Comparison of ENCODE assay signal across 12 cellular contexts in genomic region chr7:144293794-144294501, GRCh38. TPM values are rescaled to one million over a fixed set of nuclear protein-coding genes. Genes with fewer than 3 reads are reported as not detected.
DNase-seq lines count a peak whose midpoint lies in the region; ATAC-seq, FAIRE-seq and TF ChIP-seq lines count a peak whose summit lies in the region.
"Not testable (repeated sequence)": the region's sequence is repeated elsewhere in the genome, so short reads cannot be mapped to it uniquely, and the experiment has no call there.
"Had no signal": no experiment of that assay in that cellular context is flagged by ENCODE, and none has a peak within 500 bp of the region (broad histone marks: within the 10 kb centered on the region; RNA-seq: fewer than 3 reads in every experiment).

No MANE protein-coding gene starts in this region.

- not testable (repeated sequence) for H3K4me2 ChIP-seq in A549

- not testable (repeated sequence) for H3K36me3 Mint-ChIP-seq in activated CD4-positive, alpha-beta memory T cell treated with anti-CD3 and anti-CD28 coated beads, Interleukin-2, amount 10 ng/mL, durations not matched to agents 7 days and 5 days (ENCODE audit: low read depth); natural killer cell

- intact Hi-C loops in esophagus muscularis mucosa (cut with DNase I); natural killer cell (cut with micrococcal nuclease): not testable (repeated sequence)

- H3K4me1 Mint-ChIP-seq in activated CD4-positive, alpha-beta memory T cell treated with anti-CD3 and anti-CD28 coated beads, Interleukin-2, amount 10 ng/mL, durations not matched to agents 7 days and 5 days; natural killer cell: not testable (repeated sequence)

- H3K4me3 ChIP-seq in A549: not testable (repeated sequence)
- H3K4me3 ChIP-seq in esophagus muscularis mucosa: peak overlapping the region in 3 of 4 donors; percentile 32 to 46 (median 33)

- H3K4me3 Mint-ChIP-seq in activated CD4-positive, alpha-beta memory T cell treated with anti-CD3 and anti-CD28 coated beads, Interleukin-2, amount 10 ng/mL, durations not matched to agents 7 days and 5 days; natural killer cell: not testable (repeated sequence)

- CTCF ChIA-PET in A549 (lab: Yijun Ruan, JAX); activated CD4-positive, alpha-beta memory T cell treated with anti-CD3 and anti-CD28 coated beads, Interleukin-2, amount 10 ng/mL, durations not matched to agents 7 days and 5 days (lab: Charles Lee): not testable (repeated sequence)

- H3K27ac Mint-ChIP-seq in activated CD4-positive, alpha-beta memory T cell treated with anti-CD3 and anti-CD28 coated beads, Interleukin-2, amount 10 ng/mL, durations not matched to agents 7 days and 5 days; natural killer cell: not testable (repeated sequence)

- FAIRE-seq in A549 (lab: Jason Lieb, UNC): not testable (repeated sequence)

- WGBS in A549 (ENCODE audit: missing lambda C conversion rate): no CpG with 5 or more reads among the region's 60 CpGs
- no CpG with 5 or more reads among the region's 60 CpGs for WGBS in esophagus muscularis mucosa

- TF ChIP-seq EP300 in A549 (IDR thresholded peaks at IDR 0.05); esophagus muscularis mucosa (IDR thresholded peaks at IDR 0.05): not testable (repeated sequence)

- not testable (repeated sequence) for H3K4me1 ChIP-seq in A549, esophagus muscularis mucosa

- not testable (repeated sequence) for H3K27me3 Mint-ChIP-seq in activated CD4-positive, alpha-beta memory T cell treated with anti-CD3 and anti-CD28 coated beads, Interleukin-2, amount 10 ng/mL, durations not matched to agents 7 days and 5 days; natural killer cell (ENCODE audit: low read depth in 2 of 2)

- H3K9me3 ChIP-seq in A549, esophagus muscularis mucosa: not testable (repeated sequence)

- H3K27ac ChIP-seq in A549; esophagus muscularis mucosa (replicated peaks in 1 of 4): not testable (repeated sequence)

- ATAC-seq in A549 (peak; percentile 70 to 83), GM19025 (IDR thresholded peaks at IDR 0.05; ENCODE audit: low read depth, unreplicated experiment) (peak; percentile 72), GM21529 (IDR thresholded peaks at IDR 0.05; ENCODE audit: unreplicated experiment) (peak; percentile 75), HG02938 (IDR thresholded peaks at IDR 0.05; ENCODE audit: unreplicated experiment) (peak; percentile 70), HG03432 (IDR thresholded peaks at IDR 0.05; ENCODE audit: unreplicated experiment) (peak; percentile 83), natural killer cell (peak; percentile 68 to 72 (median 72))

- DNase-seq in A549 (ENCODE audit: low read depth in 1 of 2, low spot score in 1 of 2); esophagus muscularis mucosa (ENCODE audit: extremely low spot score); natural killer cell: not testable (repeated sequence)
- DNase-seq in activated CD4-positive, alpha-beta memory T cell treated with anti-CD3 and anti-CD28 coated beads, Interleukin-2, amount 10 ng/mL, durations not matched to agents 7 days and 5 days: peak; percentile 26

- not testable (repeated sequence) for TF ChIP-seq CTCF in A549 (IDR thresholded peaks at IDR 0.05); esophagus muscularis mucosa (IDR thresholded peaks at IDR 0.05); natural killer cell (IDR thresholded peaks at IDR 0.05)

- not testable (repeated sequence) for TF ChIP-seq RAD21 in A549 (conservative IDR thresholded peaks at IDR 0.05 in 1 of 2, IDR thresholded peaks at IDR 0.05 in 1 of 2)

- H3K27me3 ChIP-seq in esophagus muscularis mucosa: not testable (repeated sequence)

- H3K9me3 Mint-ChIP-seq in activated CD4-positive, alpha-beta memory T cell treated with anti-CD3 and anti-CD28 coated beads, Interleukin-2, amount 10 ng/mL, durations not matched to agents 7 days and 5 days; natural killer cell: not testable (repeated sequence)

- H3K36me3 ChIP-seq in esophagus muscularis mucosa: not testable (repeated sequence)

- TF ChIP-seq POLR2A in A549 (IDR thresholded peaks at IDR 0.05; ENCODE audit: low read length); esophagus muscularis mucosa (IDR thresholded peaks at IDR 0.05; ENCODE audit: low read depth): not testable (repeated sequence)

- POLR2A ChIA-PET in A549 (lab: Yijun Ruan, JAX); activated CD4-positive, alpha-beta memory T cell treated with anti-CD3 and anti-CD28 coated beads, Interleukin-2, amount 10 ng/mL, durations not matched to agents 7 days and 5 days (lab: Charles Lee): not testable (repeated sequence)

RNA-seq across cellular contexts. Expression of gene OR2A1, which starts 18.3 kb away (rescaled TPM):
- not detected in 2 replicates for polyA plus RNA-seq in A549 (2011; rRNA removed)
- not detected in 2 replicates for polyA plus RNA-seq in A549 (2012; cell fraction: cytosol; rRNA removed)
- not detected in 2 replicates for polyA plus RNA-seq in A549 (2012; cell fraction: nucleus; rRNA removed)
- polyA plus RNA-seq in A549 (2017; fragmentation: RNase III; extraction: RNeasy Plus Mini Kit Qiagen cat#74134 plus additional on column Dnase treatment): not detected in 3 replicates
- polyA minus RNA-seq in A549 (2011; rRNA and poly(A)+ RNA removed): 0.04 TPM in 1 of 2 replicates, not detected in the other
- under 1 TPM in 1 of 2 experiments, not detected in 1; 0.05 TPM for total RNA-seq in activated CD4-positive, alpha-beta memory T cell treated with anti-CD3 and anti-CD28 coated beads, Interleukin-2, amount 10 ng/mL, durations not matched to agents 7 days and 5 days
- total RNA-seq in esophagus muscularis mucosa: under 1 TPM in 3 of 4 donors, not detected in 1; 0.17 to 0.26 (median 0.17) TPM
- total RNA-seq in natural killer cell: not detected
- total RNA-seq: activated CD4-positive, alpha-beta T cell treated with anti-CD3 and anti-CD28 coated beads, Interleukin-2, amount 10 ng/mL, durations not matched to agents 24 days and 14 days; activated T-helper 2 cell treated with anti-CD3 and anti-CD28 coated beads, Interferon-gamma antibody, Interleukin-2, Interleukin-4, amounts not matched to agents 10 μg/mL and 5 μg/mL and 100 μg/mL, durations not matched to agents 14 hours and 24 hours and 36 hours; smooth muscle cell had no signal
- polyA plus RNA-seq: smooth muscle cell had no signal

RNA-seq across cellular contexts. Expression of gene CTAGE8, which starts 24.9 kb away (rescaled TPM):
- 0.06 TPM in 1 of 2 replicates, not detected in the other for polyA plus RNA-seq in A549 (2011; rRNA removed)
- polyA plus RNA-seq in A549 (2012; cell fraction: cytosol; rRNA removed): not detected in 2 replicates
- polyA plus RNA-seq in A549 (2012; cell fraction: nucleus; rRNA removed): not detected in 2 replicates
- not detected in 3 replicates for polyA plus RNA-seq in A549 (2017; fragmentation: RNase III; extraction: RNeasy Plus Mini Kit Qiagen cat#74134 plus additional on column Dnase treatment)
- polyA minus RNA-seq in A549 (2011; rRNA and poly(A)+ RNA removed): not detected in 2 replicates
- total RNA-seq in activated CD4-positive, alpha-beta memory T cell treated with anti-CD3 and anti-CD28 coated beads, Interleukin-2, amount 10 ng/mL, durations not matched to agents 7 days and 5 days: 1 to 10 TPM in 1 of 2 experiments, not detected in 1; 1.4 TPM
- total RNA-seq in esophagus muscularis mucosa: 1 to 10 TPM in 1 of 4 donors, under 1 TPM in 2, not detected in 1; 0.42 to 1.5 (median 0.71) TPM
- under 1 TPM in 2 of 3 donors, not detected in 1; 0.33 to 0.66 TPM for total RNA-seq in natural killer cell

RNA-seq across cellular contexts. Expression of gene OR2A7, which starts 29.4 kb away (rescaled TPM):
- not detected in 2 replicates for polyA plus RNA-seq in A549 (2011; rRNA removed)
- not detected in 2 replicates for polyA plus RNA-seq in A549 (2012; cell fraction: cytosol; rRNA removed)
- polyA plus RNA-seq in A549 (2012; cell fraction: nucleus; rRNA removed): not detected in 2 replicates
- polyA plus RNA-seq in A549 (2017; fragmentation: RNase III; extraction: RNeasy Plus Mini Kit Qiagen cat#74134 plus additional on column Dnase treatment): not detected in 3 replicates
- polyA minus RNA-seq in A549 (2011; rRNA and poly(A)+ RNA removed): not detected in 2 replicates
- 1 to 10 TPM; 3.0 to 3.2 TPM for total RNA-seq in activated CD4-positive, alpha-beta memory T cell treated with anti-CD3 and anti-CD28 coated beads, Interleukin-2, amount 10 ng/mL, durations not matched to agents 7 days and 5 days
- total RNA-seq in esophagus muscularis mucosa: 1 to 10 TPM in 3 of 4 donors, not detected in 1; 1.2 to 2.3 (median 2.1) TPM
- 1 to 10 TPM in 1 of 3 donors, under 1 TPM in 1, not detected in 1; 0.73 to 1.4 TPM for total RNA-seq in natural killer cell

RNA-seq across cellular contexts. Expression of gene OR2A42, which starts 54.5 kb away (rescaled TPM):
- not detected in 2 replicates for polyA plus RNA-seq in A549 (2011; rRNA removed)
- polyA plus RNA-seq in A549 (2012; cell fraction: cytosol; rRNA removed): not detected in 2 replicates
- not detected in 2 replicates for polyA plus RNA-seq in A549 (2012; cell fraction: nucleus; rRNA removed)
- not detected in 3 replicates for polyA plus RNA-seq in A549 (2017; fragmentation: RNase III; extraction: RNeasy Plus Mini Kit Qiagen cat#74134 plus additional on column Dnase treatment)
- not detected in 2 replicates for polyA minus RNA-seq in A549 (2011; rRNA and poly(A)+ RNA removed)
- not detected for total RNA-seq in activated CD4-positive, alpha-beta memory T cell treated with anti-CD3 and anti-CD28 coated beads, Interleukin-2, amount 10 ng/mL, durations not matched to agents 7 days and 5 days
- under 1 TPM in 2 of 4 donors, not detected in 2; 0.11 to 0.19 TPM for total RNA-seq in esophagus muscularis mucosa
- total RNA-seq in natural killer cell: not detected
- total RNA-seq: activated CD4-positive, alpha-beta T cell treated with anti-CD3 and anti-CD28 coated beads, Interleukin-2, amount 10 ng/mL, durations not matched to agents 24 days and 14 days; temporal lobe had no signal
- polyA plus RNA-seq: smooth muscle cell had no signal
